In the genomic region with DNA sequence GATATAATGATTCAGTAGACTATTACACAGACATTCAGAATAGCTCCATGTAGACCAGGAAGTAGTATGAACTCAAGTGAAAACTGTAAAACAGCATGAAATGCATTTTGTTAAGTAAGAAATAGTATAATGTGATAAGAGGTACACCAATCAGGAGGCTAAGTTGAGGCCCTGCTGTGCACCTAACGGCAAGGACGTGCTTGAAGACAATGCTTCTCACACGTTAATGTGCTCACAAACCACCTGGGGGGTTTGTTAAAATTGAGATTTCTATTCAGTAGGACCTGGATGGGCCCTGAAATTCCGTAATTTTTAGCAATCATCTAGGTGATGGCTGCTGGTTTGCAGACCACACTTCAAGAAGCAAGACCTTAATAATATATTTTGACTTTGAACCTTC, we compare ENCODE assay signal across 25 cellular contexts.
"Had no signal": no experiment of that assay in that cellular context is flagged by ENCODE, and none has a peak within 500 bp of the region (broad histone marks: within the 10 kb centered on the region; RNA-seq: fewer than 3 reads in every experiment).

No MANE protein-coding gene starts in this region.

- H3K36me3 ChIP-seq: esophagus muscularis mucosa, gastroesophageal sphincter, heart left ventricle, neural progenitor cell, right lobe of liver, suprapubic skin, transverse colon, upper lobe of right lung, uterus had no signal

- H3K79me2 ChIP-seq: hepatocyte, parathyroid adenoma had no signal

- H2AFZ ChIP-seq: hepatocyte, neural progenitor cell had no signal

- H3K27me3 ChIP-seq: esophagus muscularis mucosa, foreskin keratinocyte, gastroesophageal sphincter, heart left ventricle, hepatocyte, neural progenitor cell, right lobe of liver, transverse colon, upper lobe of right lung, uterus had no signal

- H3K4me3 ChIP-seq: esophagus muscularis mucosa, gastroesophageal sphincter, heart left ventricle, hepatocyte, lung, neural progenitor cell, right lobe of liver, suprapubic skin, transverse colon, upper lobe of right lung, uterus had no signal

- H3K4me1 ChIP-seq: esophagus muscularis mucosa, foreskin keratinocyte, gastroesophageal sphincter, heart left ventricle, neural progenitor cell, right lobe of liver, suprapubic skin, transverse colon, upper lobe of right lung, uterus had no signal

- H3K27ac ChIP-seq: esophagus muscularis mucosa, foreskin keratinocyte, gastroesophageal sphincter, heart left ventricle, hepatocyte, neural progenitor cell, parathyroid adenoma, right lobe of liver, suprapubic skin, transverse colon, upper lobe of right lung, uterus had no signal

- ATAC-seq: foreskin keratinocyte; gastroesophageal sphincter; heart left ventricle; left lobe of liver; natural killer cell treated with Interleukin-12 subunit alpha and Interleukin-12 subunit beta and Interleukin-15 and Interleukin-18, amount 100 ng/mL, for 72 hours; right lobe of liver; stimulated activated naive CD8-positive, alpha-beta T cell treated with anti-CD3 and anti-CD28 coated beads, Interleukin-15, amount 100 ng/mL, for 72 hours; upper lobe of right lung had no signal

- DNase-seq: dermis blood vessel endothelial cell; effector memory CD4-positive, alpha-beta T cell; foreskin keratinocyte; heart left ventricle; kidney; right lobe of liver; small intestine; stimulated activated CD4-positive, alpha-beta T cell treated with anti-CD3 and anti-CD28 coated beads, Interleukin-12 subunit alpha, Interleukin-12 subunit beta, amount 100 ng/mL, for 4 hours; stimulated activated CD4-positive, alpha-beta T cell treated with anti-CD3 and anti-CD28 coated beads, Interleukin-1b, Interleukin-23, amount 100 ng/mL, for 48 hours; stimulated activated CD4-positive, alpha-beta T cell treated with anti-CD3 and anti-CD28 coated beads, Interleukin-4, amount 100 ng/mL, for 1 hour; stimulated activated CD8-positive, alpha-beta memory T cell treated with anti-CD3 and anti-CD28 coated beads, Interleukin-4, amount 100 ng/mL, for 48 hours; stimulated activated naive CD4-positive, alpha-beta T cell; stimulated activated naive CD8-positive, alpha-beta T cell treated with anti-CD3 and anti-CD28 coated beads, Interleukin-15, amount 100 ng/mL, for 72 hours; transverse colon; upper lobe of right lung; uterus had no signal

- H3K9me3 ChIP-seq: esophagus muscularis mucosa, gastroesophageal sphincter, heart left ventricle, right lobe of liver, suprapubic skin, transverse colon, upper lobe of right lung, uterus had no signal

- H3K4me2 ChIP-seq: hepatocyte, neural progenitor cell had no signal

- H3K9ac ChIP-seq: neural progenitor cell, parathyroid adenoma had no signal
